1 cellular context compared by ENCODE assay signal in the genomic region with DNA sequence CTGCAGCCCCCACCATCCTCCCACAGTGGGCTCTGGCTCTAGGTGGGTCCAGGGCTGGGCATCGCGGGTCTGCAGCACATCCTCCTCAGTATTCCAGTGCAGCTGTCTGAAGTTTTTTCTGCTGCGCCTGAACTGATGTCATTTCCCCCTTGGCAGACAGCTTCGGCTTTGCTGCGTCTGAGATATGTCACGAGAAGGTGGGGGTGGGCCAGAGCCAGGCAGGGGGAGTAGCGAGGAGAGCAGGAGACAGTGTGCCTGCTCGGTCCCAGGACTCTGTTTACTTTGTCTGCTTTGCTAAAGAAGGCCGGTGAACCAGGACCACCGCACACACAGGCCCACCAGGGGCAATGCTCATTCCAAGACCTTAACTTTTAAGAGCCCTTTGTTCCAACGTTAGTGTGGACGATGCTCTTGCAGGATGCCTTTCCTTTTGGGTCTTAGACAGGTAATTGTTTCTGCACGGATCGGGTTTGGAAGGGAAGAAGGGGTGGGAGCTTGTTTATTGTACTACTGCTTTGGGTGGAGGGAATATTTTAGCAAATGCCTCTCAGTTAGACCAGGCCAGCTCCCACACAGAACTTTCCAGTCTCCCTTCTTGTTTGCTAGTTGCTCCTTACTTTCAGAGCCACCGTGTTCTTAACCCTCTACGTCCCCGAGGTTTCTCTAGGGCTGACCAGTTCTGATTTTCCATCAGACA.
TF ChIP-seq lines count a peak whose summit lies in the region.

No MANE protein-coding gene starts in this region.

TF ChIP-seq in HepG2, 621 proteins besides CTCF, POLR2A, EP300 and RAD21 (continued from another document and continues in another):
- TF ChIP-seq, protein P1, sequence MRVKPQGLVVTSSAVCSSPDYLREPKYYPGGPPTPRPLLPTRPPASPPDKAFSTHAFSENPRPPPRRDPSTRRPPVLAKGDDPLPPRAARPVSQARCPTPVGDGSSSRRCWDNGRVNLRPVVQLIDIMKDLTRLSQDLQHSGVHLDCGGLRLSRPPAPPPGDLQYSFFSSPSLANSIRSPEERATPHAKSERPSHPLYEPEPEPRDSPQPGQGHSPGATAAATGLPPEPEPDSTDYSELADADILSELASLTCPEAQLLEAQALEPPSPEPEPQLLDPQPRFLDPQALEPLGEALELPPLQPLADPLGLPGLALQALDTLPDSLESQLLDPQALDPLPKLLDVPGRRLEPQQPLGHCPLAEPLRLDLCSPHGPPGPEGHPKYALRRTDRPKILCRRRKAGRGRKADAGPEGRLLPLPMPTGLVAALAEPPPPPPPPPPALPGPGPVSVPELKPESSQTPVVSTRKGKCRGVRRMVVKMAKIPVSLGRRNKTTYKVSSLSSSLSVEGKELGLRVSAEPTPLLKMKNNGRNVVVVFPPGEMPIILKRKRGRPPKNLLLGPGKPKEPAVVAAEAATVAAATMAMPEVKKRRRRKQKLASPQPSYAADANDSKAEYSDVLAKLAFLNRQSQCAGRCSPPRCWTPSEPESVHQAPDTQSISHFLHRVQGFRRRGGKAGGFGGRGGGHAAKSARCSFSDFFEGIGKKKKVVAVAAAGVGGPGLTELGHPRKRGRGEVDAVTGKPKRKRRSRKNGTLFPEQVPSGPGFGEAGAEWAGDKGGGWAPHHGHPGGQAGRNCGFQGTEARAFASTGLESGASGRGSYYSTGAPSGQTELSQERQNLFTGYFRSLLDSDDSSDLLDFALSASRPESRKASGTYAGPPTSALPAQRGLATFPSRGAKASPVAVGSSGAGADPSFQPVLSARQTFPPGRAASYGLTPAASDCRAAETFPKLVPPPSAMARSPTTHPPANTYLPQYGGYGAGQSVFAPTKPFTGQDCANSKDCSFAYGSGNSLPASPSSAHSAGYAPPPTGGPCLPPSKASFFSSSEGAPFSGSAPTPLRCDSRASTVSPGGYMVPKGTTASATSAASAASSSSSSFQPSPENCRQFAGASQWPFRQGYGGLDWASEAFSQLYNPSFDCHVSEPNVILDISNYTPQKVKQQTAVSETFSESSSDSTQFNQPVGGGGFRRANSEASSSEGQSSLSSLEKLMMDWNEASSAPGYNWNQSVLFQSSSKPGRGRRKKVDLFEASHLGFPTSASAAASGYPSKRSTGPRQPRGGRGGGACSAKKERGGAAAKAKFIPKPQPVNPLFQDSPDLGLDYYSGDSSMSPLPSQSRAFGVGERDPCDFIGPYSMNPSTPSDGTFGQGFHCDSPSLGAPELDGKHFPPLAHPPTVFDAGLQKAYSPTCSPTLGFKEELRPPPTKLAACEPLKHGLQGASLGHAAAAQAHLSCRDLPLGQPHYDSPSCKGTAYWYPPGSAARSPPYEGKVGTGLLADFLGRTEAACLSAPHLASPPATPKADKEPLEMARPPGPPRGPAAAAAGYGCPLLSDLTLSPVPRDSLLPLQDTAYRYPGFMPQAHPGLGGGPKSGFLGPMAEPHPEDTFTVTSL (CRISPR knock-in tag; IDR thresholded peaks at IDR 0.05; ENCODE audit: borderline replicate concordance) = no peak
- TF ChIP-seq, protein P2, sequence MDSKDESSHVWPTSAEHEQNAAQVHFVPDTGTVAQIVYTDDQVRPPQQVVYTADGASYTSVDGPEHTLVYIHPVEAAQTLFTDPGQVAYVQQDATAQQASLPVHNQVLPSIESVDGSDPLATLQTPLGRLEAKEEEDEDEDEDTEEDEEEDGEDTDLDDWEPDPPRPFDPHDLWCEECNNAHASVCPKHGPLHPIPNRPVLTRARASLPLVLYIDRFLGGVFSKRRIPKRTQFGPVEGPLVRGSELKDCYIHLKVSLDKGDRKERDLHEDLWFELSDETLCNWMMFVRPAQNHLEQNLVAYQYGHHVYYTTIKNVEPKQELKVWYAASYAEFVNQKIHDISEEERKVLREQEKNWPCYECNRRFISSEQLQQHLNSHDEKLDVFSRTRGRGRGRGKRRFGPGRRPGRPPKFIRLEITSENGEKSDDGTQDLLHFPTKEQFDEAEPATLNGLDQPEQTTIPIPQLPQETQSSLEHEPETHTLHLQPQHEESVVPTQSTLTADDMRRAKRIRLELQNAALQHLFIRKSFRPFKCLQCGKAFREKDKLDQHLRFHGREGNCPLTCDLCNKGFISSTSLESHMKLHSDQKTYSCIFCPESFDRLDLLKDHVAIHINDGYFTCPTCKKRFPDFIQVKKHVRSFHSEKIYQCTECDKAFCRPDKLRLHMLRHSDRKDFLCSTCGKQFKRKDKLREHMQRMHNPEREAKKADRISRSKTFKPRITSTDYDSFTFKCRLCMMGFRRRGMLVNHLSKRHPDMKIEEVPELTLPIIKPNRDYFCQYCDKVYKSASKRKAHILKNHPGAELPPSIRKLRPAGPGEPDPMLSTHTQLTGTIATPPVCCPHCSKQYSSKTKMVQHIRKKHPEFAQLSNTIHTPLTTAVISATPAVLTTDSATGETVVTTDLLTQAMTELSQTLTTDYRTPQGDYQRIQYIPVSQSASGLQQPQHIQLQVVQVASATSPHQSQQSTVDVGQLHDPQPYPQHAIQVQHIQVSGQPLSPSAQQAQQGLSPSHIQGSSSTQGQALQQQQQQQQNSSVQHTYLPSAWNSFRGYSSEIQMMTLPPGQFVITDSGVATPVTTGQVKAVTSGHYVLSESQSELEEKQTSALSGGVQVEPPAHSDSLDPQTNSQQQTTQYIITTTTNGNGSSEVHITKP (CRISPR knock-in tag; IDR thresholded peaks at IDR 0.05; ENCODE audit: low read depth) = no peak
- TF ChIP-seq, protein P3, sequence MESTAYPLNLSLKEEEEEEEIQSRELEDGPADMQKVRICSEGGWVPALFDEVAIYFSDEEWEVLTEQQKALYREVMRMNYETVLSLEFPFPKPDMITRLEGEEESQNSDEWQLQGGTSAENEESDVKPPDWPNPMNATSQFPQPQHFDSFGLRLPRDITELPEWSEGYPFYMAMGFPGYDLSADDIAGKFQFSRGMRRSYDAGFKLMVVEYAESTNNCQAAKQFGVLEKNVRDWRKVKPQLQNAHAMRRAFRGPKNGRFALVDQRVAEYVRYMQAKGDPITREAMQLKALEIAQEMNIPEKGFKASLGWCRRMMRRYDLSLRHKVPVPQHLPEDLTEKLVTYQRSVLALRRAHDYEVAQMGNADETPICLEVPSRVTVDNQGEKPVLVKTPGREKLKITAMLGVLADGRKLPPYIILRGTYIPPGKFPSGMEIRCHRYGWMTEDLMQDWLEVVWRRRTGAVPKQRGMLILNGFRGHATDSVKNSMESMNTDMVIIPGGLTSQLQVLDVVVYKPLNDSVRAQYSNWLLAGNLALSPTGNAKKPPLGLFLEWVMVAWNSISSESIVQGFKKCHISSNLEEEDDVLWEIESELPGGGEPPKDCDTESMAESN (CRISPR knock-in tag; conservative IDR thresholded peaks at IDR 0.05) = no peak
- TF ChIP-seq, protein P4, sequence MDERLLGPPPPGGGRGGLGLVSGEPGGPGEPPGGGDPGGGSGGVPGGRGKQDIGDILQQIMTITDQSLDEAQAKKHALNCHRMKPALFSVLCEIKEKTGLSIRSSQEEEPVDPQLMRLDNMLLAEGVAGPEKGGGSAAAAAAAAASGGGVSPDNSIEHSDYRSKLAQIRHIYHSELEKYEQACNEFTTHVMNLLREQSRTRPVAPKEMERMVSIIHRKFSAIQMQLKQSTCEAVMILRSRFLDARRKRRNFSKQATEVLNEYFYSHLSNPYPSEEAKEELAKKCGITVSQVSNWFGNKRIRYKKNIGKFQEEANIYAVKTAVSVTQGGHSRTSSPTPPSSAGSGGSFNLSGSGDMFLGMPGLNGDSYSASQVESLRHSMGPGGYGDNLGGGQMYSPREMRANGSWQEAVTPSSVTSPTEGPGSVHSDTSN (CRISPR knock-in tag; IDR thresholded peaks at IDR 0.05) = no peak
- TF ChIP-seq PHF21A (CRISPR knock-in tag; IDR thresholded peaks at IDR 0.05) (0 out of 2 replicates have a peak, but pooled peaks have one; percentile 21), KAT7 (CRISPR knock-in tag; IDR thresholded peaks at IDR 0.05; ENCODE audit: borderline replicate concordance) (0 out of 2 replicates have a peak, but pooled peaks have one; percentile 8), YY1 (IDR thresholded peaks at IDR 0.05; ENCODE audit: insufficient read depth, insufficient replicate concordance, low read depth, low read length) (no peak), HES4 (CRISPR knock-in tag; IDR thresholded peaks at IDR 0.05; ENCODE audit: borderline replicate concordance) (no peak), MBD4 (IDR thresholded peaks at IDR 0.05; ENCODE audit: borderline replicate concordance, low read length) (no peak), ZBTB8A (CRISPR knock-in tag; IDR thresholded peaks at IDR 0.05; ENCODE audit: borderline replicate concordance, low read depth) (no peak), MED8 (CRISPR knock-in tag; IDR thresholded peaks at IDR 0.05; ENCODE audit: insufficient replicate concordance) (no peak), ESRRA (CRISPR knock-in tag; IDR thresholded peaks at IDR 0.05; ENCODE audit: low read depth) (no peak), ZNF558 (CRISPR knock-in tag; IDR thresholded peaks at IDR 0.05; ENCODE audit: borderline replicate concordance) (0 out of 2 replicates have a peak, but pooled peaks have one; percentile 41), NPAS2 (CRISPR knock-in tag; IDR thresholded peaks at IDR 0.05; ENCODE audit: borderline replicate concordance) (no peak), ZNF383 (CRISPR knock-in tag; IDR thresholded peaks at IDR 0.05; ENCODE audit: borderline replicate concordance) (no peak), ZNF451 (CRISPR knock-in tag; IDR thresholded peaks at IDR 0.05) (no peak), POLR2G (IDR thresholded peaks at IDR 0.05; ENCODE audit: low read depth, low read length) (0 out of 2 replicates have a peak, but pooled peaks have one; percentile 16), SCMH1 (CRISPR knock-in tag; IDR thresholded peaks at IDR 0.05; ENCODE audit: borderline replicate concordance) (no peak), RFX1 (IDR thresholded peaks at IDR 0.05) (no peak), SMAD9 (CRISPR knock-in tag; IDR thresholded peaks at IDR 0.05) (no peak), ZFX (CRISPR knock-in tag; IDR thresholded peaks at IDR 0.05; ENCODE audit: low read depth) (no peak; the same call in 1 of the 2 replicates), NFYC (CRISPR knock-in tag; IDR thresholded peaks at IDR 0.05) (no peak)
- TF ChIP-seq, protein P5, sequence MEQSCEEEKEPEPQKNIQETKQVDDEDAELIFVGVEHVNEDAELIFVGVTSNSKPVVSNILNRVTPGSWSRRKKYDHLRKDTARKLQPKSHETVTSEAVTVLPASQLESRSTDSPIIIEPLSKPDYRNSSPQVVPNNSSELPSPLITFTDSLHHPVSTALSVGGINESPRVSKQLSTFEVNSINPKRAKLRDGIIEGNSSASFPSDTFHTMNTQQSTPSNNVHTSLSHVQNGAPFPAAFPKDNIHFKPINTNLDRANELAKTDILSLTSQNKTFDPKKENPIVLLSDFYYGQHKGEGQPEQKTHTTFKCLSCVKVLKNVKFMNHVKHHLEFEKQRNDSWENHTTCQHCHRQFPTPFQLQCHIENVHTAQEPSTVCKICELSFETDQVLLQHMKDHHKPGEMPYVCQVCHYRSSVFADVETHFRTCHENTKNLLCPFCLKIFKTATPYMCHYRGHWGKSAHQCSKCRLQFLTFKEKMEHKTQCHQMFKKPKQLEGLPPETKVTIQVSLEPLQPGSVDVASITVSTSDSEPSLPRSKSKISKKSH (CRISPR knock-in tag; IDR thresholded peaks at IDR 0.05; ENCODE audit: borderline replicate concordance) = 0 out of 2 replicates have a peak, but pooled peaks have one; percentile 32
- TF ChIP-seq, protein P6, sequence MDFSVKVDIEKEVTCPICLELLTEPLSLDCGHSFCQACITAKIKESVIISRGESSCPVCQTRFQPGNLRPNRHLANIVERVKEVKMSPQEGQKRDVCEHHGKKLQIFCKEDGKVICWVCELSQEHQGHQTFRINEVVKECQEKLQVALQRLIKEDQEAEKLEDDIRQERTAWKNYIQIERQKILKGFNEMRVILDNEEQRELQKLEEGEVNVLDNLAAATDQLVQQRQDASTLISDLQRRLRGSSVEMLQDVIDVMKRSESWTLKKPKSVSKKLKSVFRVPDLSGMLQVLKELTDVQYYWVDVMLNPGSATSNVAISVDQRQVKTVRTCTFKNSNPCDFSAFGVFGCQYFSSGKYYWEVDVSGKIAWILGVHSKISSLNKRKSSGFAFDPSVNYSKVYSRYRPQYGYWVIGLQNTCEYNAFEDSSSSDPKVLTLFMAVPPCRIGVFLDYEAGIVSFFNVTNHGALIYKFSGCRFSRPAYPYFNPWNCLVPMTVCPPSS (IDR thresholded peaks at IDR 0.05) = no peak
- TF ChIP-seq, protein P7, sequence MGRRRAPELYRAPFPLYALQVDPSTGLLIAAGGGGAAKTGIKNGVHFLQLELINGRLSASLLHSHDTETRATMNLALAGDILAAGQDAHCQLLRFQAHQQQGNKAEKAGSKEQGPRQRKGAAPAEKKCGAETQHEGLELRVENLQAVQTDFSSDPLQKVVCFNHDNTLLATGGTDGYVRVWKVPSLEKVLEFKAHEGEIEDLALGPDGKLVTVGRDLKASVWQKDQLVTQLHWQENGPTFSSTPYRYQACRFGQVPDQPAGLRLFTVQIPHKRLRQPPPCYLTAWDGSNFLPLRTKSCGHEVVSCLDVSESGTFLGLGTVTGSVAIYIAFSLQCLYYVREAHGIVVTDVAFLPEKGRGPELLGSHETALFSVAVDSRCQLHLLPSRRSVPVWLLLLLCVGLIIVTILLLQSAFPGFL (CRISPR knock-in tag; IDR thresholded peaks at IDR 0.05) = no peak
- TF ChIP-seq, protein P8, sequence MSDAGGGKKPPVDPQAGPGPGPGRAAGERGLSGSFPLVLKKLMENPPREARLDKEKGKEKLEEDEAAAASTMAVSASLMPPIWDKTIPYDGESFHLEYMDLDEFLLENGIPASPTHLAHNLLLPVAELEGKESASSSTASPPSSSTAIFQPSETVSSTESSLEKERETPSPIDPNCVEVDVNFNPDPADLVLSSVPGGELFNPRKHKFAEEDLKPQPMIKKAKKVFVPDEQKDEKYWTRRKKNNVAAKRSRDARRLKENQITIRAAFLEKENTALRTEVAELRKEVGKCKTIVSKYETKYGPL (CRISPR knock-in tag; IDR thresholded peaks at IDR 0.05) = no peak
- TF ChIP-seq, protein P9, sequence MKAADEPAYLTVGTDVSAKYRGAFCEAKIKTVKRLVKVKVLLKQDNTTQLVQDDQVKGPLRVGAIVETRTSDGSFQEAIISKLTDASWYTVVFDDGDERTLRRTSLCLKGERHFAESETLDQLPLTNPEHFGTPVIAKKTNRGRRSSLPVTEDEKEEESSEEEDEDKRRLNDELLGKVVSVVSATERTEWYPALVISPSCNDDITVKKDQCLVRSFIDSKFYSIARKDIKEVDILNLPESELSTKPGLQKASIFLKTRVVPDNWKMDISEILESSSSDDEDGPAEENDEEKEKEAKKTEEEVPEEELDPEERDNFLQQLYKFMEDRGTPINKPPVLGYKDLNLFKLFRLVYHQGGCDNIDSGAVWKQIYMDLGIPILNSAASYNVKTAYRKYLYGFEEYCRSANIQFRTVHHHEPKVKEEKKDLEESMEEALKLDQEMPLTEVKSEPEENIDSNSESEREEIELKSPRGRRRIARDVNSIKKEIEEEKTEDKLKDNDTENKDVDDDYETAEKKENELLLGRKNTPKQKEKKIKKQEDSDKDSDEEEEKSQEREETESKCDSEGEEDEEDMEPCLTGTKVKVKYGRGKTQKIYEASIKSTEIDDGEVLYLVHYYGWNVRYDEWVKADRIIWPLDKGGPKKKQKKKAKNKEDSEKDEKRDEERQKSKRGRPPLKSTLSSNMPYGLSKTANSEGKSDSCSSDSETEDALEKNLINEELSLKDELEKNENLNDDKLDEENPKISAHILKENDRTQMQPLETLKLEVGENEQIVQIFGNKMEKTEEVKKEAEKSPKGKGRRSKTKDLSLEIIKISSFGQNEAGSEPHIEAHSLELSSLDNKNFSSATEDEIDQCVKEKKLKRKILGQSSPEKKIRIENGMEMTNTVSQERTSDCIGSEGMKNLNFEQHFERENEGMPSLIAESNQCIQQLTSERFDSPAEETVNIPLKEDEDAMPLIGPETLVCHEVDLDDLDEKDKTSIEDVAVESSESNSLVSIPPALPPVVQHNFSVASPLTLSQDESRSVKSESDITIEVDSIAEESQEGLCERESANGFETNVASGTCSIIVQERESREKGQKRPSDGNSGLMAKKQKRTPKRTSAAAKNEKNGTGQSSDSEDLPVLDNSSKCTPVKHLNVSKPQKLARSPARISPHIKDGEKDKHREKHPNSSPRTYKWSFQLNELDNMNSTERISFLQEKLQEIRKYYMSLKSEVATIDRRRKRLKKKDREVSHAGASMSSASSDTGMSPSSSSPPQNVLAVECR (CRISPR knock-in tag; IDR thresholded peaks at IDR 0.05; ENCODE audit: borderline replicate concordance) = peak; percentile 36; the same call in 1 of the 2 replicates
